8 cellular contexts compared by ENCODE assay signal in the genomic region with DNA sequence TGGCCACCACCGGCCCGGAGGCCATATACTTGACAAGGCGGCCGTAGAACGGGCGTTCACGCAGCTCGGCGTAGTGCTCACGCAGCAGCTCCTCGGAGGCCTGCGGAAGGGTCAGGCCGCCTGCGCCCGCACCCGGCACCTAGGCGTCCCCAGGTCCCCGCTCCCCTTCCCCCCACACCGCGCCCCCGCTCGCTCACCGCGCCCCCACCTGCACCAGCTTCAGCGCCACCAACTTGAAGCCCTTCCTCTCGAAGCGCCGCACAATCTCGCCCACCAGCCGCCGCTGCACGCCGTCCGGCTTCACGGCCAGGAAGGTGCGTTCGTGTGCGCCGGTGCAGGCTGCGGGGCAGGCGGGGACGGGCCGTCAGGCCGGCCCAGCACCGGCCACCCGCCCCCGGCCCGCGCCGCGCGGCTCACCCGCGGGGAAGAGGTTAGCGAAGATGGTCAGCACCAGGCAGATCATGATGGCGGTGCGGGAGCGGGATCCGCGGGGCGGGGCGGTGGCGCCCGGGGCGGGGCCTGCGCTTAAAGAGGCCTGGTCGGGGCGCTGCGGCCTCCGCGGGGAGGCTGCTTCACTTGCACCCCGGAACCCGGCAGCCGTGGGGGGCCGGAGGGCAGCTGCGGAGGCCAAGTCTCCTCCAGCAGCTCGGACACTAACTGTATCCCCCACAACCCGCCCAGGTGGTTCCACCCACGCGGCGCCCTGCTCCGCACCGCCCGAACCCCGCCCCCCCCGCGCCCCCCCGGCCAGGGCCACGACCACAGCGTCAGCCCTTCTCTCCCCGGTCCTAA. TPM values are rescaled to one million over a fixed set of nuclear protein-coding genes. Genes with fewer than 3 reads are reported as not detected.
DNase-seq lines count a peak whose midpoint lies in the region; ATAC-seq and TF ChIP-seq lines count a peak whose summit lies in the region.

A gene (minus strand): TSS at position 472 of the 792 bp plus-strand sequence. CDS start 9 bp downstream, at position 463.

- no peak for TF ChIP-seq EP300 in SK-N-SH (IDR thresholded peaks at IDR 0.05; ENCODE audit: borderline replicate concordance in 1 of 2, low read depth in 1 of 2, low read length in 1 of 2)

- peaks cover 30% of the 10 kb centered on the region for H3K4me1 ChIP-seq in CD8-positive, alpha-beta T cell (ENCODE audit: insufficient read depth, low read length)
- peaks cover 0 to 32% of the 10 kb centered on the region in 2 experiments; a peak in 2 of 4 replicates for H3K4me1 ChIP-seq in SK-N-SH (ENCODE audit: control insufficient read depth in 1 of 2, insufficient read depth in 2 of 2, low read depth in 1 of 2, low read length in 1 of 2)

- peak within 1 kb of the TSS; percentile 96 for H3K4me3 Mint-ChIP-seq in CD8-positive, alpha-beta T cell
- peak within 1 kb of the TSS; percentile 95 for H3K4me3 Mint-ChIP-seq in HFFc6
- peak within 1 kb of the TSS; percentile 96 for H3K4me3 Mint-ChIP-seq in activated naive CD4-positive, alpha-beta T cell treated with anti-CD3 and anti-CD28 coated beads, Interleukin-2, amount 50 U/mL, for 24 hours

- no peak within 1 kb of the TSS for H2AFZ ChIP-seq in SK-N-SH (ENCODE audit: low read depth)

- 0 out of 2 replicates have a peak, but pooled peaks cover 11% of the 10 kb centered on the region for H4K20me1 ChIP-seq in SK-N-SH (ENCODE audit: insufficient read depth)

- H3K27ac Mint-ChIP-seq in CD8-positive, alpha-beta T cell = peak within 1 kb of the TSS; percentile 96
- H3K27ac Mint-ChIP-seq in HFFc6 = peak within 1 kb of the TSS; percentile 93
- peak within 1 kb of the TSS; percentile 99 for H3K27ac Mint-ChIP-seq in activated naive CD4-positive, alpha-beta T cell treated with anti-CD3 and anti-CD28 coated beads, Interleukin-2, amount 50 U/mL, for 24 hours

- H3K27me3 Mint-ChIP-seq in CD8-positive, alpha-beta T cell (ENCODE audit: low read depth) = no peaks in the 10 kb centered on the region
- H3K27me3 Mint-ChIP-seq in HFFc6 (ENCODE audit: insufficient read depth) = peaks cover 15% of the 10 kb centered on the region
- no peaks in the 10 kb centered on the region for H3K27me3 Mint-ChIP-seq in activated naive CD4-positive, alpha-beta T cell treated with anti-CD3 and anti-CD28 coated beads, Interleukin-2, amount 50 U/mL, for 24 hours

- peaks cover 11% of the 10 kb centered on the region for H3F3A ChIP-seq in SK-N-SH (replicated peaks; ENCODE audit: insufficient read depth)

- DNase-seq in CD8-positive, alpha-beta T cell = peak; percentile 50 to 85 (median 68)
- DNase-seq in HFFc6 = peak; percentile 47
- peak; percentile 92 for DNase-seq in SK-N-SH
- DNase-seq in glomerular endothelial cell (ENCODE audit: extremely low read depth, low read depth, low spot score) = no peak
- peak; percentile 57 for DNase-seq in omental fat pad (ENCODE audit: low spot score)
- DNase-seq in substantia nigra (lab: John Stamatoyannopoulos, UW) = peak in 46 of 49 donors; percentile 12 to 81 (median 62)

- ATAC-seq in CD8-positive, alpha-beta T cell = peak; percentile 51
- ATAC-seq in omental fat pad (ENCODE audit: low FRiP score) (peak; percentile 21), HG03095 (IDR thresholded peaks at IDR 0.05; ENCODE audit: unreplicated experiment) (no peak)

- H3K27me3 ChIP-seq in CD8-positive, alpha-beta T cell (ENCODE audit: insufficient read depth, low read length) = no peaks in the 10 kb centered on the region
- no peaks in the 10 kb centered on the region for H3K27me3 ChIP-seq in SK-N-SH (ENCODE audit: insufficient read depth)

- POLR2A ChIA-PET in CD8-positive, alpha-beta T cell (lab: Charles Lee) = interaction anchor here (1.1 to 8.6 kb wide), 7 partner anchors 11 to 351 kb away, joined by 3 to 94 read pairs (median 5); a partner anchor contains a TSS
- POLR2A ChIA-PET in SK-N-SH (lab: Yijun Ruan, JAX) = interaction anchor here (0.9 to 3.8 kb wide), 2 partner anchors 11 to 32 kb away, joined by 4 to 24 read pairs; a partner anchor contains a TSS

- peak within 1 kb of the TSS; percentile 91 for H3K4me3 ChIP-seq in CD8-positive, alpha-beta T cell (ENCODE audit: low read depth, low read length)
- H3K4me3 ChIP-seq in SK-N-SH (ENCODE audit: low read depth in 2 of 2, low read length in 1 of 2) = peak within 1 kb of the TSS; percentile 90 to 91

- H3K9me3 Mint-ChIP-seq in CD8-positive, alpha-beta T cell = no peaks in the 10 kb centered on the region
- no peaks in the 10 kb centered on the region for H3K9me3 Mint-ChIP-seq in HFFc6
- H3K9me3 Mint-ChIP-seq in activated naive CD4-positive, alpha-beta T cell treated with anti-CD3 and anti-CD28 coated beads, Interleukin-2, amount 50 U/mL, for 24 hours = no peaks in the 10 kb centered on the region

- CTCF ChIA-PET in CD8-positive, alpha-beta T cell (lab: Charles Lee) = interaction anchor here (0.9 to 1.8 kb wide), 2 partner anchors 11 kb away, joined by 4 to 9 read pairs; a partner anchor contains a TSS
- CTCF ChIA-PET in SK-N-SH (lab: Yijun Ruan, JAX) = interaction anchor here (0.6 to 4.4 kb wide), 3 partner anchors 12 to 887 kb away, joined by 3 to 40 read pairs (median 13); a partner anchor contains a TSS

- H3K4me1 Mint-ChIP-seq in CD8-positive, alpha-beta T cell (ENCODE audit: low read depth) = peaks cover 19% of the 10 kb centered on the region
- H3K4me1 Mint-ChIP-seq in HFFc6 (ENCODE audit: low read depth) = peaks cover 17% of the 10 kb centered on the region
- H3K4me1 Mint-ChIP-seq in activated naive CD4-positive, alpha-beta T cell treated with anti-CD3 and anti-CD28 coated beads, Interleukin-2, amount 50 U/mL, for 24 hours = peaks cover 9% of the 10 kb centered on the region

- 4% methylated on average over 43 of the region's 91 CpGs for whole genome bisulfite sequencing in SK-N-SH (ENCODE audit: low lambda C conversion rate)

- intact Hi-C loops in CD8-positive, alpha-beta T cell (cut with DNase I, micrococcal nuclease) = loop anchor here (5.0 to 10.0 kb wide), 5 partner anchors 86 to 436 kb away; a partner anchor contains a TSS

- peaks cover 31% of the 10 kb centered on the region for H3K79me2 ChIP-seq in SK-N-SH (ENCODE audit: insufficient read depth)

- TF ChIP-seq RAD21 in SK-N-SH (IDR thresholded peaks at IDR 0.05; ENCODE audit: low read length) = no peak

- no peaks in the 10 kb centered on the region for H3K9me2 ChIP-seq in SK-N-SH

- peak within 1 kb of the TSS; percentile 66 for H3K27ac ChIP-seq in CD8-positive, alpha-beta T cell (ENCODE audit: low read depth, low read length)
- H3K27ac ChIP-seq in SK-N-SH (ENCODE audit: low read depth in 2 of 2, low read length in 1 of 2) (peak within 1 kb of the TSS; percentile 78 to 92; a peak in 3 of 4 replicates), substantia nigra (ENCODE audit: low read depth, low read length, poor library complexity, severe bottlenecking) (peak within 1 kb of the TSS; percentile 88)

- peak within 1 kb of the TSS; percentile 95 for H3K4me2 ChIP-seq in SK-N-SH

- peaks cover 25% of the 10 kb centered on the region for H3K36me3 Mint-ChIP-seq in CD8-positive, alpha-beta T cell
- peaks cover 11% of the 10 kb centered on the region for H3K36me3 Mint-ChIP-seq in HFFc6 (ENCODE audit: low read depth)
- H3K36me3 Mint-ChIP-seq in activated naive CD4-positive, alpha-beta T cell treated with anti-CD3 and anti-CD28 coated beads, Interleukin-2, amount 50 U/mL, for 24 hours = peaks cover 5% of the 10 kb centered on the region

- H3K36me3 ChIP-seq in CD8-positive, alpha-beta T cell (ENCODE audit: insufficient read depth, low read length) = no peaks in the 10 kb centered on the region
- H3K36me3 ChIP-seq in SK-N-SH (replicated peaks in 1 of 2; ENCODE audit: control insufficient read depth in 1 of 2, insufficient read depth in 2 of 2, low read length in 1 of 2) = peaks cover 6 to 39% of the 10 kb centered on the region in 2 experiments

- TF ChIP-seq CTCF in CD8-positive, alpha-beta T cell (IDR thresholded peaks at IDR 0.05) = no peak
- no peak for TF ChIP-seq CTCF in HFFc6 (IDR thresholded peaks at IDR 0.05)
- TF ChIP-seq CTCF in SK-N-SH (IDR thresholded peaks at IDR 0.05) = no peak
- TF ChIP-seq CTCF in omental fat pad (IDR thresholded peaks at IDR 0.05) = no peak

- peak within 1 kb of the TSS; percentile 93 for H3K9ac ChIP-seq in SK-N-SH

- H3K9me3 ChIP-seq in CD8-positive, alpha-beta T cell (ENCODE audit: low read length) = no peaks in the 10 kb centered on the region
- no peaks in the 10 kb centered on the region for H3K9me3 ChIP-seq in SK-N-SH

TF ChIP-seq in SK-N-SH, 30 proteins besides CTCF, POLR2A, EP300 and RAD21:
- peak; percentile 61; the same call in 1 of the 2 replicates for TF ChIP-seq YY1 (IDR thresholded peaks at IDR 0.05; ENCODE audit: low read depth)
- no peak for TF ChIP-seq SIN3A (IDR thresholded peaks at IDR 0.05; ENCODE audit: borderline replicate concordance, low read depth, low read length)
- TF ChIP-seq, protein P1, sequence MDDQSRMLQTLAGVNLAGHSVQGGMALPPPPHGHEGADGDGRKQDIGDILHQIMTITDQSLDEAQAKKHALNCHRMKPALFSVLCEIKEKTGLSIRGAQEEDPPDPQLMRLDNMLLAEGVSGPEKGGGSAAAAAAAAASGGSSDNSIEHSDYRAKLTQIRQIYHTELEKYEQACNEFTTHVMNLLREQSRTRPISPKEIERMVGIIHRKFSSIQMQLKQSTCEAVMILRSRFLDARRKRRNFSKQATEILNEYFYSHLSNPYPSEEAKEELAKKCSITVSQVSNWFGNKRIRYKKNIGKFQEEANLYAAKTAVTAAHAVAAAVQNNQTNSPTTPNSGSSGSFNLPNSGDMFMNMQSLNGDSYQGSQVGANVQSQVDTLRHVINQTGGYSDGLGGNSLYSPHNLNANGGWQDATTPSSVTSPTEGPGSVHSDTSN (IDR thresholded peaks at IDR 0.05) = peak; percentile 15; the same call in 1 of the 2 replicates
TF ChIP-seq in SK-N-SH: peak in this region for 2.

RNA-seq across cellular contexts. Expression of the gene that starts here (rescaled TPM):
- total RNA-seq in CD8-positive, alpha-beta T cell = 10 to 100 TPM; 40.3 to 43.2 TPM
- total RNA-seq in HFFc6 (2021; fragmentation: NEBNext Ultra II Directional; extraction: Animal tissue kit (Norgen Biotek cat#: 25700)) = 10 to 100 TPM; 28.2 to 61.0 (median 31.3) TPM
- 77.2 and 80.4 TPM in 2 replicates for polyA plus RNA-seq in SK-N-SH (2012; rRNA removed)
- polyA plus RNA-seq in SK-N-SH (2012; cell fraction: cytosol; rRNA removed) = 26.3 and 44.0 TPM in 2 replicates
- polyA plus RNA-seq in SK-N-SH (2012; cell fraction: nucleus; rRNA removed) = 300 and 459 TPM in 2 replicates
- total RNA-seq in glomerular endothelial cell (70.4 and 72.6 TPM in 2 replicates), omental fat pad (10 to 100 TPM; 51.4 to 83.2 (median 69.6) TPM)
